Comparison of ENCODE assay signal across 1 cellular context in genomic region chr10:47090042-47090441, GRCh38.
TF ChIP-seq lines count a peak whose summit lies in the region.

No MANE protein-coding gene starts in this region.

TF ChIP-seq in K562, 482 proteins besides CTCF, POLR2A, EP300 and RAD21 (continued from another document):
- TF ChIP-seq ZBTB40 (IDR thresholded peaks at IDR 0.05) (peak; percentile 90), ZBTB40 (CRISPR knock-in tag; IDR thresholded peaks at IDR 0.05) (peak; percentile 70)
TF ChIP-seq in K562: peak in this region for 1.
